Comparison of ENCODE assay signal across 29 cellular contexts in the genomic region with DNA sequence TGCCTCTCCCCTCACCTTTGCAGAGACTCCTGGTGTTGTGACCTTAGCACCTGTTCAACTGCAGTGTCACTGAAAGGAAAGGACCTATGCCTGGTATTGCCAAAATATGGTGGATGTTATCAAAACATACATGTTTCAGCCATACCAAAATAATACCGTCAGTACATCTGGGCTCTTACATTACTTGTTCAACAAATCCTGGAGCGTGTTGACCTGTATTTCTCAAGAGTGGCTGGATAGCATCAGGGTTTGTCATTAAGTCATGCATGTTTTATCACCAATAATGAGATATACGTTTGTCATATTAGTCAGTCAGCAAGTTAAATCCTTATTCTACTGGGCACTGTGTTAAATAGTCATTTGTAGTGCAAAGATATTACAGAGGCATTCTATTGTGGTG.
"Had no signal": no experiment of that assay in that cellular context is flagged by ENCODE, and none has a peak within 500 bp of the region (broad histone marks: within the 10 kb centered on the region; RNA-seq: fewer than 3 reads in every experiment).

No MANE protein-coding gene starts in this region.

- H3K27me3 ChIP-seq: adrenal gland, ascending aorta, body of pancreas, brain microvascular endothelial cell, breast epithelium, cardiac muscle cell had no signal

- H3K9me3 ChIP-seq: adrenal gland, ascending aorta, body of pancreas, breast epithelium had no signal

- DNase-seq: activated effector memory CD4-positive, alpha-beta T cell treated with anti-CD3 and anti-CD28 coated beads, Interleukin-2, amount 50 U/mL, for 16 hours; activated effector memory CD4-positive, alpha-beta T cell treated with Interleukin-2 at 50 U/mL for 16 hours; activated gamma-delta T cell; activated gamma-delta T cell treated with Interleukin-2 at 50 U/mL for 16 hours; activated naive CD4-positive, alpha-beta T cell; activated naive CD4-positive, alpha-beta T cell treated with anti-CD3 and anti-CD28 coated beads for 36 hours; activated naive CD4-positive, alpha-beta T cell treated with anti-CD3 and anti-CD28 coated beads, Interleukin-2, amount 10 ng/mL, durations not matched to agents 7 days and 5 days; activated naive CD4-positive, alpha-beta T cell treated with anti-CD3 and anti-CD28 coated beads, Interleukin-2, amount 50 U/mL, for 16 hours; activated naive CD4-positive, alpha-beta T cell treated with Interleukin-2 at 50 U/mL for 16 hours; activated naive CD8-positive, alpha-beta T cell treated with anti-CD3 and anti-CD28 coated beads for 36 hours; activated naive CD8-positive, alpha-beta T cell treated with anti-CD3 and anti-CD28 coated beads, Interleukin-2, amount 10 ng/mL, durations not matched to agents 7 days and 5 days; activated naive CD8-positive, alpha-beta T cell treated with anti-CD3 and anti-CD28 coated beads, Interleukin-2, amount 50 U/mL, for 24 hours; activated T-cell treated with anti-CD3 and anti-CD28 coated beads, Interleukin-2, amount 50 U/mL, for 24 hours; activated T-cell treated with anti-CD3 and anti-CD28 coated beads, Interleukin-2, amount 50 U/mL, for 4 hours; activated T-cell treated with anti-CD3 and anti-CD28 coated beads, Interleukin-2, amount 50 U/mL, for 48 hours; activated T-cell treated with anti-CD3 and anti-CD28 coated beads, Interleukin-2, amount 50 U/mL, for 72 hours; adrenal gland; amniotic stem cell; amygdala; anterior cingulate cortex; aorta; body of pancreas; brain microvascular endothelial cell; caudate nucleus; central memory CD4-positive, alpha-beta T cell; cerebellar nuclear complex had no signal

- H3K27ac ChIP-seq: adrenal gland, ascending aorta, body of pancreas, brain microvascular endothelial cell, breast epithelium, cardiac muscle cell had no signal

- H3K4me3 ChIP-seq: adrenal gland, ascending aorta, body of pancreas, breast epithelium, cardiac muscle cell had no signal

- H3K4me1 ChIP-seq: adrenal gland, ascending aorta, body of pancreas, breast epithelium had no signal

- H3K36me3 ChIP-seq: adrenal gland, ascending aorta, brain microvascular endothelial cell, breast epithelium, cardiac muscle cell had no signal
